9 cellular contexts compared by ENCODE assay signal in the genomic region with DNA sequence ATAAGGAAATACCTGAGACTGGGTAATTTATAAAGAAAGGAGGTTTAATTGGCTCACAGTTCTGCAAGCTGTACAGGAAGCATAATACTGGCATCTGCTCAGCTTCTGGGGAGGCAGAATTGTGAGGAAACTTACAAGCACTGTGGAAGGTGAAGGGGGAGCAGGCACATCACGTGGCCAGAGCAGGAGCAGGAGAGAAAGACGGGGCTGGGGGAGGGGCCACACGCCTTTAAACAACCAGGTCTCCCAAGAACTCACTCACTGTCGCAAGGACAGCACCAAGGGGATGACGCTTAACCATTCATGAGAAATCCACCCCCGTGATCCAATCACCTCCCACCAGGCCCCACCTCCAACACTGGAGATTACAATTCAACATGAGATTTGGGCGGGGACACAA. TPM values are rescaled to one million over a fixed set of nuclear protein-coding genes. Genes with fewer than 3 reads are reported as not detected.
"Had no signal": no experiment of that assay in that cellular context is flagged by ENCODE, and none has a peak within 500 bp of the region (broad histone marks: within the 10 kb centered on the region; RNA-seq: fewer than 3 reads in every experiment).

No MANE protein-coding gene starts in this region.

RNA-seq across cellular contexts. Expression of a gene that starts 3.8 kb away (rescaled TPM):
- total RNA-seq: HepG2, HT1080, IMR-90, NCI-H460, PC-9, Peyer's patch, Right ventricle myocardium inferior, RPMI7951, SJCRH30 had no signal

RNA-seq across cellular contexts. Expression of a gene that starts 5.2 kb away (rescaled TPM):
- total RNA-seq: HepG2, HT1080, IMR-90, NCI-H460, PC-9, Peyer's patch, Right ventricle myocardium inferior, RPMI7951, SJCRH30 had no signal

RNA-seq across cellular contexts. Expression of a gene that starts 7.1 kb away (rescaled TPM):
- total RNA-seq: HepG2, HT1080, IMR-90, NCI-H460, PC-9, Peyer's patch, Right ventricle myocardium inferior, RPMI7951, SJCRH30 had no signal

RNA-seq across cellular contexts. Expression of a gene that starts 15.4 kb away (rescaled TPM):
- total RNA-seq: HepG2, HT1080, IMR-90, NCI-H460, PC-9, Peyer's patch, Right ventricle myocardium inferior, RPMI7951, SJCRH30 had no signal

RNA-seq across cellular contexts. Expression of a gene that starts 20.4 kb away (rescaled TPM):
- total RNA-seq: HepG2, HT1080, IMR-90, NCI-H460, PC-9, Peyer's patch, Right ventricle myocardium inferior, RPMI7951, SJCRH30 had no signal
